ENCODE assay signal across 1 cellular context in the genomic region with DNA sequence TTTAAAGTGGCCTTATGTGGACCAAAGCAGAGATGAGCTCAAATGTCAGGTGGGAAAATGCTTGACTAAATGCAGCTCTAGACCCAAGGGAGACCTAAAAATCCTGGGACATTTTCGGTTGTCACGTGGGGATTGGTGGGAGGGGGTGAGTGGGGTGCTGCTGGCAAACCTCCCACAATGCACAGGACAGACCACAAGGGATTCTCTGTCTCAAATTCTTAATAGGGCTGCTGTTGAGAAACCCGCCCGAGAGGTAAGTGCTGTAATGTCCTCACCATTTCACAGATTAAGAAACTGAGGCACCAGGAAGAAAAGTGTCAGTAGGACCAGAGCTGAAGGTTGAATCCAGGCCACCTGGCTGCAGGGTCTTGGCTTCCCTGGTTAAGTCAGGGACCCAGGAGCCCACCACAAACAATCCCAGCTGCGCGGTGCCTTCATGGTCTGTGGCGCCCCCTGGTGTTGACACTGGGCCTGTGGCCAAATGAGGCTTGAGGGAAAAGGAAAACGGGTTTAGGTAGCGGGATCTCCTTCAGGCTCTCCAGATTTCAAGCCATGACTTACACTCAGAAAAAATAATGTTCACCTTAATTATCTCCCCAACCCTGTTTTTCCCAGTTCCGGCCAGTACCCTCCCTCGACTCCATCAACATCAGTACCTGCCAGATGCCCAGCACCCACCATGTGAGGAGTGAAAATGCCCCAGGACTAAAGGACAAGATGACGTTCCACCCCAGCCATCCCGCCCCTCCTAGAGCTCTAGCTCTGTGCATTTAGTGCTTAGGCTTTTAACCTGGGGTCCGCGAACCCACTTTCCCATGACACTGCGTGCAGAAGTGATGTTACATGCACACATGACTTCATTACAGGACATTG.
TF ChIP-seq lines count a peak whose summit lies in the region.

No MANE protein-coding gene starts in this region.

TF ChIP-seq in SK-N-SH treated with all-trans-retinoic acid at 6 μM for 48 hours, 23 proteins besides CTCF, POLR2A, EP300 and RAD21 (continued from another document):
- TF ChIP-seq TSHZ2 (CRISPR knock-in tag; IDR thresholded peaks at IDR 0.05) (no peak), TCF4 (CRISPR knock-in tag; IDR thresholded peaks at IDR 0.05; ENCODE audit: borderline replicate concordance) (no peak)
